Comparison of ENCODE assay signal across 24 cellular contexts in the genomic region with DNA sequence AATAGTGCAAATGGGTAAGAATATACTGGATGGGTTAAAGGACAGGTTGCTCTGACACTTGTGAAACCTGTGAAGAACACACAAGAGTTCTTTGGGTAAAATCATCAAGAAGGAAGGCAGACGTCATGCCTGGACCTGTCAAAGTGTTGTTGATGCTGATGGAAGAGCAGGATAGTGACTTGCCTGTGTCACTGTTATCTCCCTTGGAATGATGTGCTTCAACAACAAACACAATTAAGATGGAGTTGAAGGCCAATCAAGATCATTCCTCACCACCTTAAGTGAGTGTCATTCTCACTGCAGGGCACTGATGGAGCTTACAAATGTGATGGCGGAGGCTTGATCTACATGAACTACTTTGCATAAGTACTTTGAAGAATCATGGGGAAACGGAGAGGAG.
DNase-seq lines count a peak whose midpoint lies in the region; ATAC-seq and TF ChIP-seq lines count a peak whose summit lies in the region.
"Had no signal": no experiment of that assay in that cellular context is flagged by ENCODE, and none has a peak within 500 bp of the region (broad histone marks: within the 10 kb centered on the region; RNA-seq: fewer than 3 reads in every experiment).

No MANE protein-coding gene starts in this region.

- no peak overlapping the region for H2AK5ac ChIP-seq in mesendoderm (ENCODE audit: low read length)

- H3K9me3 ChIP-seq in BLaER1, result no peaks in the 10 kb centered on the region
- no peaks in the 10 kb centered on the region for H3K9me3 ChIP-seq in BLaER1 treated with 17β-estradiol and CSF1 and Interleukin-3, amounts not matched to agents 10 nM and 100 nM (replicated peaks in 1 of 11)
- no peaks in the 10 kb centered on the region for H3K9me3 ChIP-seq in WERI-Rb-1 (ENCODE audit: severe bottlenecking)
- H3K9me3 ChIP-seq: BE2C had no signal

- no peaks in the 10 kb centered on the region for H3K27me3 ChIP-seq in BLaER1
- H3K27me3 ChIP-seq in BLaER1 treated with 17β-estradiol and CSF1 and Interleukin-3, amounts not matched to agents 10 nM and 100 nM, result no peaks in the 10 kb centered on the region
- no peaks in the 10 kb centered on the region for H3K27me3 ChIP-seq in mesendoderm (ENCODE audit: insufficient read depth, low read length, poor library complexity)
- H3K27me3 ChIP-seq in WERI-Rb-1 (ENCODE audit: insufficient read depth, low read depth, severe bottlenecking), result no peaks in the 10 kb centered on the region
- H3K27me3 ChIP-seq: BE2C had no signal

- no peak overlapping the region for H3K4me3 ChIP-seq in BLaER1
- H3K4me3 ChIP-seq in BLaER1 treated with 17β-estradiol and CSF1 and Interleukin-3, amounts not matched to agents 10 nM and 100 nM, result no peak overlapping the region
- no peak overlapping the region for H3K4me3 ChIP-seq in epithelial cell of esophagus (ENCODE audit: low read length)
- H3K4me3 ChIP-seq in mesendoderm (ENCODE audit: low read length), result no peak overlapping the region
- no peak overlapping the region for H3K4me3 ChIP-seq in WERI-Rb-1 (ENCODE audit: low read depth, low read length)
- H3K4me3 ChIP-seq: GM12878 had no signal

- H4K5ac ChIP-seq in mesendoderm (ENCODE audit: low read length), result no peak overlapping the region

- peaks cover 37% of the 10 kb centered on the region for H3K4me1 ChIP-seq in BLaER1
- H3K4me1 ChIP-seq in BLaER1 treated with 17β-estradiol and CSF1 and Interleukin-3, amounts not matched to agents 10 nM and 100 nM, result peaks cover 0 to 35% (median 27%) of the 10 kb centered on the region in 10 experiments; a peak in 13 of 20 replicates
- H3K4me1 ChIP-seq in mesendoderm (ENCODE audit: control insufficient read depth, low read depth, low read length), result peaks cover 5% of the 10 kb centered on the region
- H3K4me1 ChIP-seq: BE2C had no signal

- H2BK15ac ChIP-seq in mesendoderm (replicated peaks; ENCODE audit: low read depth), result no peak overlapping the region

- H3K36me3 ChIP-seq in BLaER1 (peaks cover 21% of the 10 kb centered on the region), mesendoderm (ENCODE audit: control insufficient read depth, insufficient read depth, low read length) (no peaks in the 10 kb centered on the region), WERI-Rb-1 (no peaks in the 10 kb centered on the region)
- H3K36me3 ChIP-seq in BLaER1 treated with 17β-estradiol and CSF1 and Interleukin-3, amounts not matched to agents 10 nM and 100 nM, result peaks cover 0 to 22% (median 9%) of the 10 kb centered on the region in 11 experiments; a peak in 7 of 22 replicates
- H3K36me3 ChIP-seq: BE2C had no signal

- H3K27ac ChIP-seq in BLaER1 (no peak overlapping the region), mesendoderm (ENCODE audit: low read depth, low read length) (no peak overlapping the region), WERI-Rb-1 (no peak overlapping the region)
- no peak overlapping the region for H3K27ac ChIP-seq in BLaER1 treated with 17β-estradiol and CSF1 and Interleukin-3, amounts not matched to agents 10 nM and 100 nM

- no peak overlapping the region for H3K56ac ChIP-seq in mesendoderm (ENCODE audit: low read length)

- H3K9ac ChIP-seq in BLaER1 (no peak overlapping the region), mesendoderm (ENCODE audit: low read length) (no peak overlapping the region)
- H3K9ac ChIP-seq in BLaER1 treated with 17β-estradiol and CSF1 and Interleukin-3, amounts not matched to agents 10 nM and 100 nM, result no peak overlapping the region

- no CpG with 5 or more reads among the region's 3 CpGs for WGBS in mesendoderm (ENCODE audit: extremely low coverage, insufficient coverage, low lambda C conversion rate)

- H3K23ac ChIP-seq in mesendoderm (ENCODE audit: low read length), result no peak overlapping the region

- ATAC-seq in HG02981 (IDR thresholded peaks at IDR 0.05; ENCODE audit: unreplicated experiment), result no peak
- ATAC-seq: GM12878 had no signal

- peaks cover 33% of the 10 kb centered on the region for H4K20me1 ChIP-seq in BLaER1
- peaks cover 0 to 11% (median 0%) of the 10 kb centered on the region in 11 experiments; a peak in 4 of 22 replicates for H4K20me1 ChIP-seq in BLaER1 treated with 17β-estradiol and CSF1 and Interleukin-3, amounts not matched to agents 10 nM and 100 nM

- H3K18ac ChIP-seq in mesendoderm (ENCODE audit: low read length), result no peak overlapping the region

- no peak overlapping the region for H4K8ac ChIP-seq in mesendoderm (ENCODE audit: low read depth, low read length)

- DNase-seq in epithelial cell of esophagus (ENCODE audit: low read depth) (peak; percentile 4), mesendoderm (peak; percentile 25), WERI-Rb-1 (no peak), NK-92 (lab: John Stamatoyannopoulos, UW; ENCODE audit: unreplicated experiment) (no peak), NCI-H69 (lab: John Stamatoyannopoulos, UW) (no peak)
- DNase-seq: 8988T; ACHN; BE2C; C1 segment of cervical spinal cord; CD4-positive, alpha-beta memory T cell; CD4-positive, CD25-positive, alpha-beta regulatory T cell; CD8-positive, alpha-beta memory T cell; COR-L47; DMS 273 treated with DMSO at 0.1 percent for 48 hours; DMS153; DMS53; DMS79; DND-41; EL; GDM1 had no signal

- no peaks in the 10 kb centered on the region for H3K79me1 ChIP-seq in mesendoderm (ENCODE audit: low read length)

- H3K4me2 ChIP-seq in BLaER1, result peak overlapping the region; percentile 60
- H3K4me2 ChIP-seq in BLaER1 treated with 17β-estradiol and CSF1 and Interleukin-3, amounts not matched to agents 10 nM and 100 nM, result peak overlapping the region in 7 of 11 experiments; percentile 44 to 76 (median 58); a peak in 9 of 22 replicates
- H3K4me2 ChIP-seq in mesendoderm (ENCODE audit: low read length), result no peak overlapping the region

- no peaks in the 10 kb centered on the region for H3K79me2 ChIP-seq in mesendoderm (ENCODE audit: control insufficient read depth, insufficient read depth, low read length)

- no peak overlapping the region for H2BK5ac ChIP-seq in mesendoderm (ENCODE audit: low read length)

- H2BK120ac ChIP-seq in mesendoderm (ENCODE audit: low read depth, low read length), result no peak overlapping the region

- no peak overlapping the region for H3K4ac ChIP-seq in mesendoderm (ENCODE audit: low read depth, low read length)

- TF ChIP-seq CTCF in epithelial cell of esophagus (IDR thresholded peaks at IDR 0.05; ENCODE audit: insufficient read depth, low read depth, low read length, missing control alignments), result no peak
- no peak for TF ChIP-seq CTCF in WERI-Rb-1 (IDR thresholded peaks at IDR 0.05; ENCODE audit: low read depth, low read length)

Comparison
In these comparisons a context has a peak if more than half of its experiments do, and no peak if none do; other contexts are left out.
1. DNase-seq: peak in epithelial cell of esophagus (single experiment) and mesendoderm (single experiment); none in WERI-Rb-1 (single experiment), NK-92 (single experiment) and NCI-H69 (single experiment).